1 cellular context compared by ENCODE assay signal in the genomic region with DNA sequence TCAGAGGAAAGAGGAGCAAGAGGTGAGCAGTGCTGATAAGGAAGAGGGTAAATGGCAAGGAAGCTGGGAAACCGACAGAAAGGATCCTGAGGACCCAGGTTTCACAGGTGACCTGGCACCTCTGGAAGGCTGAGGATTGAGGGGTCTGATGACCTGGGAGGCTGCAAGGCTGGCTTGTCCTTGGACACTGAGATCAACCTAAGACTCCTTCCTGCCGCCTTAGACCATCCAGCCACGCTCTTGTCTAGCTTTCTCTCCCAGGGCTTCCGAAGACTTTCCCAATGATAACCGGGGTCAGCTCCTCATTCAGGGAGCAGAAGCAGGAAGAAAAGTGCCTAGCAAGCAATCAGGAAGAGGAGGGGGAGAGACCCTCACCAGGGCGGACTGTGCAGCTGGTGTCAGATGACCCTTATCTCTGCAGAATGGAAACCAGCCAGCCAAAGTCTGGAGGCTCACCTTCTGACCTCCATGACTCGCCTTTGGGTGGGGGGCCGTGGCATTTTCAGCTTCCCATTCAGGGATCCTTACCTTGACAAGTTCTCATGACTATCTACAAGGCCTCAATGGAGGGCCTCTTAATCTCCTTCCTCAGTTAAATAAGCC.
TF ChIP-seq lines count a peak whose summit lies in the region.

No MANE protein-coding gene starts in this region.

TF ChIP-seq in SK-N-SH treated with all-trans-retinoic acid at 6 μM for 48 hours, 23 proteins besides CTCF, POLR2A, EP300 and RAD21 (continued from another document):
- no peak for TF ChIP-seq CREB5 (CRISPR knock-in tag; IDR thresholded peaks at IDR 0.05; ENCODE audit: low read depth)
- TF ChIP-seq, protein P1, sequence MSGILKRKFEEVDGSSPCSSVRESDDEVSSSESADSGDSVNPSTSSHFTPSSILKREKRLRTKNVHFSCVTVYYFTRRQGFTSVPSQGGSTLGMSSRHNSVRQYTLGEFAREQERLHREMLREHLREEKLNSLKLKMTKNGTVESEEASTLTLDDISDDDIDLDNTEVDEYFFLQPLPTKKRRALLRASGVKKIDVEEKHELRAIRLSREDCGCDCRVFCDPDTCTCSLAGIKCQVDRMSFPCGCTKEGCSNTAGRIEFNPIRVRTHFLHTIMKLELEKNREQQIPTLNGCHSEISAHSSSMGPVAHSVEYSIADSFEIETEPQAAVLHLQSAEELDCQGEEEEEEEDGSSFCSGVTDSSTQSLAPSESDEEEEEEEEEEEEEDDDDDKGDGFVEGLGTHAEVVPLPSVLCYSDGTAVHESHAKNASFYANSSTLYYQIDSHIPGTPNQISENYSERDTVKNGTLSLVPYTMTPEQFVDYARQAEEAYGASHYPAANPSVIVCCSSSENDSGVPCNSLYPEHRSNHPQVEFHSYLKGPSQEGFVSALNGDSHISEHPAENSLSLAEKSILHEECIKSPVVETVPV (CRISPR knock-in tag; IDR thresholded peaks at IDR 0.05): no peak
- no peak for TF ChIP-seq ZNF8 (CRISPR knock-in tag; IDR thresholded peaks at IDR 0.05)
- TF ChIP-seq ZC3H10 (CRISPR knock-in tag; IDR thresholded peaks at IDR 0.05): no peak
- no peak for TF ChIP-seq ESRRG (CRISPR knock-in tag; IDR thresholded peaks at IDR 0.05)
- TF ChIP-seq, protein P2, sequence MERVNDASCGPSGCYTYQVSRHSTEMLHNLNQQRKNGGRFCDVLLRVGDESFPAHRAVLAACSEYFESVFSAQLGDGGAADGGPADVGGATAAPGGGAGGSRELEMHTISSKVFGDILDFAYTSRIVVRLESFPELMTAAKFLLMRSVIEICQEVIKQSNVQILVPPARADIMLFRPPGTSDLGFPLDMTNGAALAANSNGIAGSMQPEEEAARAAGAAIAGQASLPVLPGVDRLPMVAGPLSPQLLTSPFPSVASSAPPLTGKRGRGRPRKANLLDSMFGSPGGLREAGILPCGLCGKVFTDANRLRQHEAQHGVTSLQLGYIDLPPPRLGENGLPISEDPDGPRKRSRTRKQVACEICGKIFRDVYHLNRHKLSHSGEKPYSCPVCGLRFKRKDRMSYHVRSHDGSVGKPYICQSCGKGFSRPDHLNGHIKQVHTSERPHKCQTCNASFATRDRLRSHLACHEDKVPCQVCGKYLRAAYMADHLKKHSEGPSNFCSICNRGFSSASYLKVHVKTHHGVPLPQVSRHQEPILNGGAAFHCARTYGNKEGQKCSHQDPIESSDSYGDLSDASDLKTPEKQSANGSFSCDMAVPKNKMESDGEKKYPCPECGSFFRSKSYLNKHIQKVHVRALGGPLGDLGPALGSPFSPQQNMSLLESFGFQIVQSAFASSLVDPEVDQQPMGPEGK (CRISPR knock-in tag; IDR thresholded peaks at IDR 0.05; ENCODE audit: borderline replicate concordance): no peak
- no peak for TF ChIP-seq BACH2 (CRISPR knock-in tag; IDR thresholded peaks at IDR 0.05; ENCODE audit: borderline replicate concordance)
- TF ChIP-seq GLIS3 (CRISPR knock-in tag; IDR thresholded peaks at IDR 0.05): no peak
- TF ChIP-seq PPARA (CRISPR knock-in tag; IDR thresholded peaks at IDR 0.05; ENCODE audit: borderline replicate concordance): no peak
- no peak for TF ChIP-seq ZNF70 (CRISPR knock-in tag; IDR thresholded peaks at IDR 0.05)
- TF ChIP-seq OSR1 (CRISPR knock-in tag; IDR thresholded peaks at IDR 0.05): no peak
- TF ChIP-seq RARB (CRISPR knock-in tag; IDR thresholded peaks at IDR 0.05): no peak
- no peak for TF ChIP-seq TCF4 (CRISPR knock-in tag; IDR thresholded peaks at IDR 0.05; ENCODE audit: borderline replicate concordance)
- no peak for TF ChIP-seq CSDC2 (CRISPR knock-in tag; IDR thresholded peaks at IDR 0.05)
- TF ChIP-seq POU6F1 (CRISPR knock-in tag; IDR thresholded peaks at IDR 0.05; ENCODE audit: borderline replicate concordance, low read depth): no peak
- no peak for TF ChIP-seq ZFP3 (CRISPR knock-in tag; IDR thresholded peaks at IDR 0.05)
- no peak for TF ChIP-seq ZNF565 (CRISPR knock-in tag; conservative IDR thresholded peaks at IDR 0.05; ENCODE audit: low read depth)
